8 cellular contexts compared by ENCODE assay signal in genomic region chr3:22960326-22960984, GRCh38.
A peak's percentile ranks its signal among the peaks of the same experiment; 100 is the strongest.
DNase-seq lines count a peak whose midpoint lies in the region; ATAC-seq and TF ChIP-seq lines count a peak whose summit lies in the region.

No MANE protein-coding gene starts in this region.

- DNase-seq in activated naive CD4-positive, alpha-beta T cell treated with anti-CD3 and anti-CD28 coated beads for 36 hours: peak; percentile 44
- no peak for DNase-seq in activated naive CD4-positive, alpha-beta T cell treated with anti-CD3 and anti-CD28 coated beads, Interleukin-2, amount 50 U/mL, for 16 hours
- peak; percentile 16 for DNase-seq in HFFc6
- DNase-seq in NCI-H460 (ENCODE audit: extremely low read depth, low read depth): peak; percentile 32
- peak; percentile 72 for DNase-seq in cerebellar cortex (ENCODE audit: low spot score)
- no peak for DNase-seq in natural killer cell treated with Interleukin-12 subunit alpha and Interleukin-12 subunit beta and Interleukin-15 and Interleukin-18, amount 100 ng/mL, for 72 hours (ENCODE audit: low spot score)

- peak; percentile 80 to 83 for TF ChIP-seq RAD21 in liver (IDR thresholded peaks at IDR 0.05)

- H3K36me3 Mint-ChIP-seq in activated naive CD4-positive, alpha-beta T cell treated with anti-CD3 and anti-CD28 coated beads for 36 hours (ENCODE audit: low read depth): no peaks in the 10 kb centered on the region
- no peaks in the 10 kb centered on the region for H3K36me3 Mint-ChIP-seq in HFFc6 (ENCODE audit: low read depth)
- no peaks in the 10 kb centered on the region for H3K36me3 Mint-ChIP-seq in natural killer cell treated with Interleukin-12 subunit alpha and Interleukin-12 subunit beta and Interleukin-15 and Interleukin-18, amount 100 ng/mL, for 72 hours

- H3K27ac Mint-ChIP-seq in activated naive CD4-positive, alpha-beta T cell treated with anti-CD3 and anti-CD28 coated beads for 36 hours: no peak overlapping the region
- H3K27ac Mint-ChIP-seq in HFFc6: no peak overlapping the region
- H3K27ac Mint-ChIP-seq in natural killer cell treated with Interleukin-12 subunit alpha and Interleukin-12 subunit beta and Interleukin-15 and Interleukin-18, amount 100 ng/mL, for 72 hours: no peak overlapping the region

- H3K9me3 ChIP-seq in liver (ENCODE audit: control insufficient read depth in 4 of 4, low read length in 3 of 4): no peaks in the 10 kb centered on the region

- no peak overlapping the region for H3K9ac ChIP-seq in liver (ENCODE audit: low read depth in 1 of 2, low read length in 2 of 2)

- no peaks in the 10 kb centered on the region for H3K4me1 ChIP-seq in liver (ENCODE audit: control insufficient read depth in 4 of 4, insufficient read depth in 4 of 4, low read length in 3 of 4)

- no peak overlapping the region for H3K4me3 ChIP-seq in liver (ENCODE audit: low read depth in 1 of 3, low read length in 3 of 3)

- no peaks in the 10 kb centered on the region for H3K27me3 Mint-ChIP-seq in activated naive CD4-positive, alpha-beta T cell treated with anti-CD3 and anti-CD28 coated beads for 36 hours (ENCODE audit: low read depth)
- H3K27me3 Mint-ChIP-seq in HFFc6 (ENCODE audit: insufficient read depth): peaks cover 10% of the 10 kb centered on the region
- peaks cover 0 to 3% of the 10 kb centered on the region in 2 donors for H3K27me3 Mint-ChIP-seq in natural killer cell treated with Interleukin-12 subunit alpha and Interleukin-12 subunit beta and Interleukin-15 and Interleukin-18, amount 100 ng/mL, for 72 hours

- peak; percentile 79 for TF ChIP-seq CTCF in HFFc6 (IDR thresholded peaks at IDR 0.05)
- peak; percentile 72 for TF ChIP-seq CTCF in liver (IDR thresholded peaks at IDR 0.05; ENCODE audit: low read depth, low read length, missing input control)

- 11% methylated on average over 7 of the region's 7 CpGs for WGBS in liver

- no peak overlapping the region for H3K27ac ChIP-seq in liver (ENCODE audit: low read depth in 1 of 2, low read length in 2 of 2)

- no peaks in the 10 kb centered on the region for H3K27me3 ChIP-seq in liver (ENCODE audit: control insufficient read depth in 4 of 4, insufficient read depth in 4 of 4, low read length in 3 of 4)

- intact Hi-C loops in activated naive CD4-positive, alpha-beta T cell treated with anti-CD3 and anti-CD28 coated beads for 36 hours (cut with micrococcal nuclease): loop anchor here (1.0 to 2.0 kb wide), 2 partner anchors 396 to 872 kb away; no protein-coding TSS in a partner anchor

- peaks cover 7% of the 10 kb centered on the region for H3K4me1 Mint-ChIP-seq in activated naive CD4-positive, alpha-beta T cell treated with anti-CD3 and anti-CD28 coated beads for 36 hours (ENCODE audit: low read depth)
- H3K4me1 Mint-ChIP-seq in HFFc6 (ENCODE audit: low read depth): no peaks in the 10 kb centered on the region
- peaks cover 0 to 3% of the 10 kb centered on the region in 2 donors for H3K4me1 Mint-ChIP-seq in natural killer cell treated with Interleukin-12 subunit alpha and Interleukin-12 subunit beta and Interleukin-15 and Interleukin-18, amount 100 ng/mL, for 72 hours (ENCODE audit: low read depth in 2 of 2)

- no peak for ATAC-seq in natural killer cell treated with Interleukin-12 subunit alpha and Interleukin-12 subunit beta and Interleukin-15 and Interleukin-18, amount 100 ng/mL, for 72 hours
- no peak for ATAC-seq in HG02588 (IDR thresholded peaks at IDR 0.05; ENCODE audit: unreplicated experiment)

- CTCF ChIA-PET in activated naive CD4-positive, alpha-beta T cell treated with anti-CD3 and anti-CD28 coated beads for 36 hours (lab: Charles Lee): interaction anchor here (0.7 to 1.0 kb wide), 6 partner anchors 43 to 396 kb away, joined by 3 to 7 read pairs (median 3); no protein-coding TSS in a partner anchor

- H3K9me3 Mint-ChIP-seq in activated naive CD4-positive, alpha-beta T cell treated with anti-CD3 and anti-CD28 coated beads for 36 hours: no peaks in the 10 kb centered on the region
- no peaks in the 10 kb centered on the region for H3K9me3 Mint-ChIP-seq in HFFc6
- H3K9me3 Mint-ChIP-seq in natural killer cell treated with Interleukin-12 subunit alpha and Interleukin-12 subunit beta and Interleukin-15 and Interleukin-18, amount 100 ng/mL, for 72 hours: no peaks in the 10 kb centered on the region

- no peaks in the 10 kb centered on the region for H3K36me3 ChIP-seq in liver (ENCODE audit: control insufficient read depth in 4 of 4, insufficient read depth in 3 of 4, low read depth in 1 of 4, low read length in 3 of 4)

- H3K4me3 Mint-ChIP-seq in activated naive CD4-positive, alpha-beta T cell treated with anti-CD3 and anti-CD28 coated beads for 36 hours: no peak overlapping the region
- no peak overlapping the region for H3K4me3 Mint-ChIP-seq in HFFc6
- H3K4me3 Mint-ChIP-seq in natural killer cell treated with Interleukin-12 subunit alpha and Interleukin-12 subunit beta and Interleukin-15 and Interleukin-18, amount 100 ng/mL, for 72 hours: no peak overlapping the region

TF ChIP-seq in liver, 16 proteins besides CTCF, POLR2A, EP300 and RAD21:
- TF ChIP-seq MAX (IDR thresholded peaks at IDR 0.05): no peak
- no peak for TF ChIP-seq FOXA1 (IDR thresholded peaks at IDR 0.05)
- TF ChIP-seq FOXA2 (IDR thresholded peaks at IDR 0.05): no peak
- no peak for TF ChIP-seq YY1 (IDR thresholded peaks at IDR 0.05)
- no peak for TF ChIP-seq RXRA (IDR thresholded peaks at IDR 0.05)
- no peak for TF ChIP-seq EGR1 (IDR thresholded peaks at IDR 0.05; ENCODE audit: low read depth in 2 of 2)
- no peak for TF ChIP-seq JUND (IDR thresholded peaks at IDR 0.05)
- no peak for TF ChIP-seq ATF3 (IDR thresholded peaks at IDR 0.05)
- TF ChIP-seq HNF4G (IDR thresholded peaks at IDR 0.05): no peak
- TF ChIP-seq NR2F2 (IDR thresholded peaks at IDR 0.05): no peak

Comparison
In these comparisons a context has a peak if more than half of its experiments do, and no peak if none do; other contexts are left out.
1. DNase-seq: peak in activated naive CD4-positive, alpha-beta T cell treated with anti-CD3 and anti-CD28 coated beads for 36 hours (single experiment), HFFc6 (single experiment), NCI-H460 (single experiment) and cerebellar cortex (single experiment); none in activated naive CD4-positive, alpha-beta T cell treated with anti-CD3 and anti-CD28 coated beads, Interleukin-2, amount 50 U/mL, for 16 hours (single experiment) and natural killer cell treated with Interleukin-12 subunit alpha and Interleukin-12 subunit beta and Interleukin-15 and Interleukin-18, amount 100 ng/mL, for 72 hours (single experiment).